ENCODE assay signal across 25 cellular contexts in the genomic region with DNA sequence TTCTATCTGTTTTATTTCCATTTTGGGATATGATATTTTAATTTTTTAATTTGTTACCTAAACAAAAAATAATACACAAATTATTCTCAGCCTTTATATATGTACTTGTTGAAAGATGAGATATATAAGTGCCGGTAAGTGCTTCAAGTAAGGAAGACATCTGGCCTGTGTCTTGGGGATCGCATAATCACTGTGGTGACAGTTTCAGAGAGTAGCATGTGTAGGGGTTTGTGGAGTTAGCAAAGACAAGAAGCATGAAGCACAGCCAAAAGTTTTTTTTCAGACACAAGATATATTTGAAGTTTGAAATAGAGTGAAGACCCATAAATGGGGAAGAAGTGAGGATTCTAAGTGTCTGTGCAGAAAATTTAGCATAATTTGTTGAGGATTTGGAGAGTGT.
DNase-seq lines count a peak whose midpoint lies in the region; ATAC-seq, FAIRE-seq and TF ChIP-seq lines count a peak whose summit lies in the region.
"Had no signal": no experiment of that assay in that cellular context is flagged by ENCODE, and none has a peak within 500 bp of the region (broad histone marks: within the 10 kb centered on the region; RNA-seq: fewer than 3 reads in every experiment).

No MANE protein-coding gene starts in this region.

- peak overlapping the region; percentile 49; the same call in 1 of the 2 replicates for H3K27ac ChIP-seq in DND-41 (ENCODE audit: low read length)
- H3K27ac ChIP-seq in kidney (ENCODE audit: low read depth in 2 of 2, low read length in 2 of 2) = no peak overlapping the region
- H3K27ac ChIP-seq in SJCRH30 = no peak overlapping the region
- H3K27ac ChIP-seq: A549; BLaER1 treated with 17β-estradiol and CSF1 and Interleukin-3, amounts not matched to agents 10 nM and 100 nM; GM23248 had no signal

- no peak overlapping the region for H2AFZ ChIP-seq in DND-41 (ENCODE audit: low read depth, low read length)
- H2AFZ ChIP-seq: GM23248 had no signal

- H3K4me3 ChIP-seq in DND-41 (ENCODE audit: low read depth in 1 of 2, low read length in 2 of 2) = no peak overlapping the region
- no peak overlapping the region for H3K4me3 ChIP-seq in kidney (ENCODE audit: low read length in 2 of 2)
- no peak overlapping the region for H3K4me3 ChIP-seq in SJCRH30
- H3K4me3 ChIP-seq: A549; BLaER1 treated with 17β-estradiol and CSF1 and Interleukin-3, amounts not matched to agents 10 nM and 100 nM; GM23248 had no signal

- DNase-seq in DND-41 (no peak), NCI-H524 treated with DMSO at 0.1 percent for 48 hours (lab: John Stamatoyannopoulos, UW) (peak; percentile 58), kidney (no peak), NCI-H345 treated with DMSO at 0.1 percent for 48 hours (lab: John Stamatoyannopoulos, UW; ENCODE audit: unreplicated experiment) (no peak), SJCRH30 (no peak)
- DNase-seq in activated CD4-positive, alpha-beta T cell treated with anti-CD3 and anti-CD28 coated beads, Interleukin-2, amount 50 U/mL, for 4 hours = no peak
- DNase-seq: 8988T; ACHN; AML-193; BE2C; CD4-positive, alpha-beta T cell; CD8-positive, alpha-beta memory T cell; DMS 273 treated with DMSO at 0.1 percent for 48 hours; DMS79; GF-D8; GM23248; H7; HCEC 1CT had no signal

- H3K9me3 ChIP-seq in DND-41 (ENCODE audit: insufficient read depth, low read length, severe bottlenecking) (no peaks in the 10 kb centered on the region), kidney (ENCODE audit: control insufficient read depth in 1 of 2, low read length in 2 of 2) (no peaks in the 10 kb centered on the region), SJCRH30 (replicated peaks) (no peaks in the 10 kb centered on the region)
- H3K9me3 ChIP-seq: A549; BE2C; BLaER1 treated with 17β-estradiol and CSF1 and Interleukin-3, amounts not matched to agents 10 nM and 100 nM had no signal

- no peaks in the 10 kb centered on the region for H4K20me1 ChIP-seq in DND-41 (ENCODE audit: insufficient read depth, low read length)
- H4K20me1 ChIP-seq: BLaER1 treated with 17β-estradiol and CSF1 and Interleukin-3, amounts not matched to agents 10 nM and 100 nM had no signal

- H3K4me1 ChIP-seq in DND-41 (ENCODE audit: insufficient read depth, low read length) (peaks cover 24% of the 10 kb centered on the region; the same call in 1 of the 2 replicates), kidney (ENCODE audit: control insufficient read depth in 1 of 2, insufficient read depth in 1 of 2, low read depth in 1 of 2, low read length in 2 of 2) (no peaks in the 10 kb centered on the region), SJCRH30 (no peaks in the 10 kb centered on the region)
- H3K4me1 ChIP-seq: A549; BE2C; BLaER1 treated with 17β-estradiol and CSF1 and Interleukin-3, amounts not matched to agents 10 nM and 100 nM had no signal

- no peaks in the 10 kb centered on the region for H3K79me2 ChIP-seq in DND-41 (ENCODE audit: insufficient read depth, low read length)

- H3K27me3 ChIP-seq in DND-41 (ENCODE audit: insufficient read depth, low read length, poor library complexity) (no peaks in the 10 kb centered on the region), SJCRH30 (no peaks in the 10 kb centered on the region)
- H3K27me3 ChIP-seq: BE2C; BLaER1 treated with 17β-estradiol and CSF1 and Interleukin-3, amounts not matched to agents 10 nM and 100 nM had no signal

- TF ChIP-seq CTCF in DND-41 (IDR thresholded peaks at IDR 0.05; ENCODE audit: borderline replicate concordance, extremely low read depth, low read length, poor library complexity, severe bottlenecking) = no peak
- TF ChIP-seq CTCF in kidney (IDR thresholded peaks at IDR 0.05; ENCODE audit: borderline replicate concordance, extremely low read depth, insufficient read depth) = no peak

- ATAC-seq in DND-41 (ENCODE audit: insufficient read depth, low read depth) (0 out of 3 replicates have a peak, but pooled peaks have one; percentile 30), GM18868 (IDR thresholded peaks at IDR 0.05; ENCODE audit: unreplicated experiment) (peak; percentile 23), HG03442 (IDR thresholded peaks at IDR 0.05; ENCODE audit: unreplicated experiment) (no peak)
- ATAC-seq: A549 had no signal

- no peak overlapping the region for H3K4me2 ChIP-seq in DND-41 (ENCODE audit: insufficient read depth, low read length)
- H3K4me2 ChIP-seq: A549; BLaER1 treated with 17β-estradiol and CSF1 and Interleukin-3, amounts not matched to agents 10 nM and 100 nM had no signal

- intact Hi-C loops in kidney (cut with DNase I) = no loop called here

- H3K36me3 ChIP-seq in DND-41 (ENCODE audit: insufficient read depth, low read length) (no peaks in the 10 kb centered on the region), kidney (ENCODE audit: control insufficient read depth in 1 of 2, insufficient read depth in 2 of 2, low read length in 2 of 2) (no peaks in the 10 kb centered on the region), SJCRH30 (no peaks in the 10 kb centered on the region)
- H3K36me3 ChIP-seq: BE2C; BLaER1 treated with 17β-estradiol and CSF1 and Interleukin-3, amounts not matched to agents 10 nM and 100 nM had no signal

- peak; percentile 6 for FAIRE-seq in kidney (lab: Jason Lieb, UNC)
- FAIRE-seq: A549, D721Med, GM12892, H1 had no signal

- H3K9ac ChIP-seq in DND-41 (ENCODE audit: low read depth, low read length) = no peak overlapping the region
- no peak overlapping the region for H3K9ac ChIP-seq in kidney (ENCODE audit: low read length in 2 of 2)
- H3K9ac ChIP-seq: BLaER1 treated with 17β-estradiol and CSF1 and Interleukin-3, amounts not matched to agents 10 nM and 100 nM; GM23248 had no signal
